ENCODE assay signal across 1 cellular context in genomic region chr20:5039255-5039657, GRCh38.
A peak's percentile ranks its signal among the peaks of the same experiment; 100 is the strongest.
TF ChIP-seq lines count a peak whose summit lies in the region.

No MANE protein-coding gene starts in this region.

TF ChIP-seq in GM12878, 131 proteins besides CTCF, POLR2A, EP300 and RAD21 (continued from another document and continues in another):
- TF ChIP-seq HCFC1 (IDR thresholded peaks at IDR 0.05; ENCODE audit: low read length) (no peak), POLR2AphosphoS5 (IDR thresholded peaks at IDR 0.05; ENCODE audit: low read length) (no peak), TCF12 (IDR thresholded peaks at IDR 0.05; ENCODE audit: low read depth, low read length) (0 out of 2 replicates have a peak, but pooled peaks have one; percentile 31), MYB (IDR thresholded peaks at IDR 0.05; ENCODE audit: borderline replicate concordance, low read depth, low read length) (no peak), BCL3 (IDR thresholded peaks at IDR 0.05; ENCODE audit: borderline replicate concordance, insufficient read depth, low read depth, low read length, poor library complexity, severe bottlenecking) (no peak), EZH2 (IDR thresholded peaks at IDR 0.05; ENCODE audit: borderline replicate concordance, control insufficient read depth, low read depth, low read length) (no peak), TARDBP (IDR thresholded peaks at IDR 0.05; ENCODE audit: borderline replicate concordance) (no peak), BCL11A (IDR thresholded peaks at IDR 0.05; ENCODE audit: low read depth, low read length) (0 out of 2 replicates have a peak, but pooled peaks have one; percentile 40), ZNF622 (IDR thresholded peaks at IDR 0.05) (no peak), TCF3 (IDR thresholded peaks at IDR 0.05; ENCODE audit: borderline replicate concordance, insufficient read depth, low read depth, low read length) (no peak), ELK1 (IDR thresholded peaks at IDR 0.05; ENCODE audit: low read depth, low read length) (no peak), IKZF1 (conservative IDR thresholded peaks at IDR 0.05) (peak; percentile 86), ATF7 (IDR thresholded peaks at IDR 0.05; ENCODE audit: low read depth) (peak; percentile 86), MTA3 (IDR thresholded peaks at IDR 0.05; ENCODE audit: borderline replicate concordance, low read length) (no peak), PKNOX1 (IDR thresholded peaks at IDR 0.05) (no peak), NR2F1 (conservative IDR thresholded peaks at IDR 0.05) (0 out of 2 replicates have a peak, but pooled peaks have one; percentile 10), RFX5 (IDR thresholded peaks at IDR 0.05; ENCODE audit: low read depth, low read length) (no peak), GABPA (IDR thresholded peaks at IDR 0.05; ENCODE audit: low read depth) (no peak), RBBP5 (conservative IDR thresholded peaks at IDR 0.05) (no peak), PBX3 (IDR thresholded peaks at IDR 0.05; ENCODE audit: insufficient replicate concordance, low read depth, low read length) (no peak), ZBED1 (IDR thresholded peaks at IDR 0.05; ENCODE audit: borderline replicate concordance) (no peak), SIX5 (IDR thresholded peaks at IDR 0.05; ENCODE audit: low read depth, low read length, severe bottlenecking) (no peak), RUNX3 (IDR thresholded peaks at IDR 0.05; ENCODE audit: low read length) (peak; percentile 88), HDAC6 (IDR thresholded peaks at IDR 0.05; ENCODE audit: unreplicated experiment) (no peak), CUX1 (IDR thresholded peaks at IDR 0.05; ENCODE audit: insufficient replicate concordance, low read depth, low read length) (no peak), NFYA (IDR thresholded peaks at IDR 0.05; ENCODE audit: borderline replicate concordance, low read depth, low read length) (no peak), PAX5 (IDR thresholded peaks at IDR 0.05; ENCODE audit: borderline replicate concordance, low read depth, low read length) (peak; percentile 77; the same call in 1 of the 2 replicates), WRNIP1 (IDR thresholded peaks at IDR 0.05; ENCODE audit: borderline replicate concordance, low read depth, low read length) (no peak), NR2C2 (IDR thresholded peaks at IDR 0.05; ENCODE audit: borderline replicate concordance, control insufficient read depth, insufficient read length, low read depth) (no peak), MXI1 (IDR thresholded peaks at IDR 0.05; ENCODE audit: low read depth, low read length) (no peak), RELA (IDR thresholded peaks at IDR 0.05; ENCODE audit: borderline replicate concordance, partially characterized antibody) (no peak), IKZF2 (IDR thresholded peaks at IDR 0.05) (peak; percentile 93 to 95), SMAD1 (IDR thresholded peaks at IDR 0.05; ENCODE audit: low read depth, partially characterized antibody) (peak; percentile 62), MEF2B (IDR thresholded peaks at IDR 0.05; ENCODE audit: partially characterized antibody, poor library complexity, severe bottlenecking) (peak; percentile 53), RB1 (IDR thresholded peaks at IDR 0.05; ENCODE audit: borderline replicate concordance) (peak; percentile 35; the same call in 1 of the 2 replicates), SREBF1 (IDR thresholded peaks at IDR 0.05; ENCODE audit: low read length) (no peak), ZBTB11 (CRISPR knock-in tag; IDR thresholded peaks at IDR 0.05) (no peak), CHD2 (IDR thresholded peaks at IDR 0.05; ENCODE audit: borderline replicate concordance, low read depth, low read length) (no peak), E4F1 (IDR thresholded peaks at IDR 0.05; ENCODE audit: borderline replicate concordance, partially characterized antibody) (no peak), POU2F2 (IDR thresholded peaks at IDR 0.05; ENCODE audit: borderline replicate concordance, low read depth, low read length) (peak; percentile 70; the same call in 1 of the 3 replicates), IRF4 (IDR thresholded peaks at IDR 0.05; ENCODE audit: low read depth, low read length) (peak; percentile 61; the same call in 1 of the 2 replicates), SP1 (IDR thresholded peaks at IDR 0.05; ENCODE audit: low read depth, low read length) (no peak), ZNF217 (IDR thresholded peaks at IDR 0.05) (peak; percentile 84), EED (IDR thresholded peaks at IDR 0.05; ENCODE audit: low read depth) (peak; percentile 78), SRF (IDR thresholded peaks at IDR 0.05; ENCODE audit: low read depth in 2 of 2, low read length in 2 of 2) (no peak), KLF5 (IDR thresholded peaks at IDR 0.05; ENCODE audit: partially characterized antibody) (peak; percentile 34), EGR1 (IDR thresholded peaks at IDR 0.05; ENCODE audit: borderline replicate concordance in 1 of 2, low read depth in 2 of 2, low read length in 2 of 2) (0 out of 3 replicates have a peak, but pooled peaks of 1 of the 2 experiments have one; percentile 11), KDM1A (IDR thresholded peaks at IDR 0.05; ENCODE audit: borderline replicate concordance) (no peak), JUND (IDR thresholded peaks at IDR 0.05; ENCODE audit: low read depth, low read length) (0 out of 2 replicates have a peak, but pooled peaks have one; percentile 60), ETV6 (conservative IDR thresholded peaks at IDR 0.05 in 1 of 2, IDR thresholded peaks at IDR 0.05 in 1 of 2; ENCODE audit: borderline replicate concordance in 1 of 2, low read depth in 1 of 2) (peak in 1 of 2 experiments; percentile 68; a peak in 1 of 4 replicates), YBX1 (IDR thresholded peaks at IDR 0.05) (no peak)
